In genomic region chr2:12767541-12767940, GRCh38 we compare ENCODE assay signal across 23 cellular contexts.
"Had no signal": no experiment of that assay in that cellular context is flagged by ENCODE, and none has a peak within 500 bp of the region (broad histone marks: within the 10 kb centered on the region; RNA-seq: fewer than 3 reads in every experiment).

No MANE protein-coding gene starts in this region.

- H3K9me3 ChIP-seq: gastrocnemius medialis, ovary, suprapubic skin, thyroid gland had no signal

- H3K4me1 ChIP-seq: gastrocnemius medialis, suprapubic skin, thyroid gland had no signal

- H3K27ac Mint-ChIP-seq: naive B cell, nephron progenitor cell, progenitor cell of endocrine pancreas, type B pancreatic cell had no signal

- H3K4me3 Mint-ChIP-seq: naive B cell, nephron progenitor cell, type B pancreatic cell had no signal

- DNase-seq: cortex of kidney; effector memory CD4-positive, alpha-beta T cell; gastrocnemius medialis; glutamatergic neuron; left ventricle myocardium inferior; mesenchymal stem cell; midbrain; naive B cell; nephron progenitor cell; ovary; right cardiac atrium; small intestine; stimulated activated CD4-positive, alpha-beta T cell treated with anti-CD3 and anti-CD28 coated beads, Interleukin-12 subunit alpha, Interleukin-12 subunit beta, amount 100 ng/mL, for 4 hours; stimulated activated naive CD4-positive, alpha-beta T cell treated with Interleukin-2 at 50 U/mL for 16 hours; thyroid gland had no signal

- FAIRE-seq: endometrium, keratinocyte, small intestine, urothelium cell line had no signal

- ATAC-seq: esophagus mucosa, gastrocnemius medialis, right cardiac atrium had no signal

- H3K27me3 ChIP-seq: gastrocnemius medialis, ovary, suprapubic skin, thyroid gland had no signal

- H3K36me3 ChIP-seq: gastrocnemius medialis, left ventricle myocardium inferior, ovary, suprapubic skin, thyroid gland had no signal

- H3K9me3 Mint-ChIP-seq: nephron progenitor cell had no signal

- H3K4me3 ChIP-seq: gastrocnemius medialis, left ventricle myocardium inferior, lung, ovary, suprapubic skin, thyroid gland had no signal

- H3K27ac ChIP-seq: gastrocnemius medialis, left ventricle myocardium inferior, ovary, suprapubic skin, thyroid gland had no signal

- H3K36me3 Mint-ChIP-seq: type B pancreatic cell had no signal
